1 cellular context compared by ENCODE assay signal in the genomic region with DNA sequence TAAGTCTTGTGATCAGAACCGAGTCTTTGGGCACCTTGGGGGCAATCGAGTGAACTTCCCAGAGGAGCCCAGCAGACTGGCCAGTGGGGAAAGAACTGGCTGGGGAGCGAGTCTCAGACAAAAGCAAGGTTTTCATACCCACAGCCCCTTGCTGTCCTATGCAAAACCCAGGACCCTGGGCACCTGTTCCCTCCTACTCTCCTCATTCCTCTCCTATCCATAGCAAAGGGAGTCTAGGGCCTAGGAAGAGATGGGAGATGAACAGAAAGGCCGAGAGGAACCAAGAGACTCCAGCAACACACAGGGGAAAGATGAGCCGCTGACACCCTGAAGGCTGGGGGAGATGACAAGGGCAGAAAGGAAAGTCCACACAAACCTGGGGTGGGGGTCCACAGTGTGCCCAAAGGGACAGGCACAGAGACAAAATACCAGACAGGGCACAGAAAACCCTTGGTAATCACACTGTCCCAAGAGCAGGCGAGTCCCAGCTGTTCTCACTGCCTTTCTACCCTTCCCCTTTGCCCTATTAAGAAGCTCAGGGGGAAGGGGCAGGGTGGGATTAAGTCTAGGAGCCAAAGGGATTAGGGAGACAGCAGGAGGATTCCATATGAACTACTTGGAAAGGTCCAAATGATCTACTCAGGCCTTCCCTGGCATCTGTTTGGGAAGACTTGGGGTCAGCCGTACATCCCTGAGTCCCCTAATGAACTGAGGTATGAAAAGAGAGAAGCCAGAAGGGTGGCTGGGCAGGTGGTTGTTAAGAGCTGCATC.
A peak's percentile ranks its signal among the peaks of the same experiment; 100 is the strongest.
TF ChIP-seq lines count a peak whose summit lies in the region.

No MANE protein-coding gene starts in this region.

TF ChIP-seq in HepG2, 621 proteins besides CTCF, POLR2A, EP300 and RAD21:
- TF ChIP-seq ZBTB1 (CRISPR knock-in tag; IDR thresholded peaks at IDR 0.05; ENCODE audit: borderline replicate concordance) (no peak), ZSCAN25 (CRISPR knock-in tag; IDR thresholded peaks at IDR 0.05) (0 out of 2 replicates have a peak, but pooled peaks have one; percentile 9), KLF12 (CRISPR knock-in tag; IDR thresholded peaks at IDR 0.05; ENCODE audit: borderline replicate concordance) (no peak), ASH2L (IDR thresholded peaks at IDR 0.05; ENCODE audit: insufficient read length, low read depth, low read length) (peak; percentile 7), ZNF430 (CRISPR knock-in tag; IDR thresholded peaks at IDR 0.05) (no peak), MTF2 (CRISPR knock-in tag; IDR thresholded peaks at IDR 0.05; ENCODE audit: borderline replicate concordance) (no peak), ZNF501 (CRISPR knock-in tag; IDR thresholded peaks at IDR 0.05) (0 out of 2 replicates have a peak, but pooled peaks have one; percentile 4), SALL1 (CRISPR knock-in tag; IDR thresholded peaks at IDR 0.05) (peak; percentile 10; the same call in 1 of the 2 replicates), ZNF792 (CRISPR knock-in tag; IDR thresholded peaks at IDR 0.05) (no peak)
